In the genomic region with DNA sequence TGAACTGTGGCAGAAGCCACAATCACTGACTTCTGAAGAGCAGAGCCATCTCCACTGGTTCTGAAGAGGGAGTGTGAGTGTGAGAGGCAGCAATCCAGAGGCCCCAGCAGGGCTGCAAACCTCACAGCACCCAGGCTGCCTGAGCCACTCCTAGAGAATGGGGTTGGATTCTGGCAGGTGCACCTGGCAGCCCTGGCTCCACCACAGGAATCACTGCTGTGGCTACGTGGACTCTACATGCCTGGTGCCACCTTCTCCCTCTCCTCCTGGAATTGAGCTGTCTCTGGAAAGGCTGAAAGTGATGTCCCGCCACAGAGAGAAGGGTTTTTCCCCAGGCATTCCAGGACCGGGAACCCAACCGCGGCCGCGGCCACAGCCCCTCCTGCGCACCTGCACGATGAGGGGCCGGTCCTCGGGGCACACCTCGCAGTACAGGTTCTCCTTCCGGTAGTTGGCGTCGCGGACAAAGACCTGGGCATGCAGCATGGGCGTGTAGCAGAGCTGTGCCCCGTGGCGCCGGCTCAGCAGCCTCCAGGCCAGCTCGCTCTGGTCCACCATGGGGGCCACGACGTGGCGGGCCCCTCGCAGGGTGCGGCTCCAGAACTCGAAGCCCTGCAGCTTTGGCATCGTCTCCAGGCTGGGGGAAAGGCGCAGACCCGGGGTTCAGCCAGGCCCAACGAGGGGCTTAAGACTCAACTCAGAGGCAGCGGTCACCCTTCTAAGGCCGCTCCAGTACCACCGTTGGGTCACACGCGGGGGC, we compare ENCODE assay signal across 8 cellular contexts. TPM values are rescaled to one million over a fixed set of nuclear protein-coding genes. Genes with fewer than 3 reads are reported as not detected.
DNase-seq lines count a peak whose midpoint lies in the region; ATAC-seq and TF ChIP-seq lines count a peak whose summit lies in the region.

No MANE protein-coding gene starts in this region.

- intact Hi-C loops in dorsolateral prefrontal cortex (cut with DNase I) = loop anchor here in 1 of 2 donors (5.0 kb wide), 1 partner anchor 33 kb away; a partner anchor contains a TSS

- H3K9me3 ChIP-seq in DOHH2 (ENCODE audit: control insufficient read depth, insufficient read depth, low read length) = no peaks in the 10 kb centered on the region

- H4K20me1 ChIP-seq in DOHH2 (ENCODE audit: control insufficient read depth, insufficient read depth, low read depth, low read length) = peaks cover 6% of the 10 kb centered on the region; the same call in 1 of the 2 replicates

- no peaks in the 10 kb centered on the region for H3F3A ChIP-seq in DOHH2 (ENCODE audit: control insufficient read depth, insufficient read depth)

- H3K36me3 ChIP-seq in DOHH2 (ENCODE audit: control insufficient read depth, low read length) = peaks cover 54% of the 10 kb centered on the region

- H3K4me3 Mint-ChIP-seq in naive thymus-derived CD8-positive, alpha-beta T cell = peak overlapping the region; percentile 41 to 83 (median 66)

- H3K27me3 ChIP-seq in DOHH2 (ENCODE audit: control insufficient read depth, low read length) (no peaks in the 10 kb centered on the region), dorsolateral prefrontal cortex (no peaks in the 10 kb centered on the region)

- H3K79me2 ChIP-seq in DOHH2 (ENCODE audit: control insufficient read depth, low read length) = peaks cover 36% of the 10 kb centered on the region

- H3K36me3 Mint-ChIP-seq in naive thymus-derived CD8-positive, alpha-beta T cell = peaks cover 0 to 8% (median 1%) of the 10 kb centered on the region in 3 donors

- POLR2A ChIA-PET in naive thymus-derived CD8-positive, alpha-beta T cell (lab: Charles Lee) = interaction anchor here (1.1 to 4.5 kb wide), 10 partner anchors 8 to 231 kb away, joined by 3 to 38 read pairs (median 6); a partner anchor contains a TSS

- DNase-seq in NCI-H2196 (lab: John Stamatoyannopoulos, UW; ENCODE audit: unreplicated experiment) (peak; percentile 57), dorsolateral prefrontal cortex (no peak), NCI-H1092 (lab: John Stamatoyannopoulos, UW) (no peak), hippocampal formation (lab: John Stamatoyannopoulos, UW) (no peak), mucosa of gallbladder (ENCODE audit: low spot score) (no peak)
- no peak for DNase-seq in naive thymus-derived CD8-positive, alpha-beta T cell

- H3K4me3 ChIP-seq in DOHH2 (ENCODE audit: low read length) (peak overlapping the region; percentile 95), dorsolateral prefrontal cortex (peak overlapping the region; percentile 71 to 98 (median 87))

- peaks cover 20% of the 10 kb centered on the region for H3K4me1 ChIP-seq in DOHH2 (ENCODE audit: control insufficient read depth, low read length)

- H3K4me1 Mint-ChIP-seq in naive thymus-derived CD8-positive, alpha-beta T cell = peaks cover 0 to 29% (median 12%) of the 10 kb centered on the region in 4 donors

- no peaks in the 10 kb centered on the region for H3K9me2 ChIP-seq in DOHH2 (replicated peaks; ENCODE audit: control insufficient read depth, low read length)

- peak overlapping the region; percentile 75 for H3K4me2 ChIP-seq in DOHH2 (ENCODE audit: low read length)

- peak overlapping the region in 9 of 10 donors; percentile 37 to 87 (median 63) for H3K27ac Mint-ChIP-seq in naive thymus-derived CD8-positive, alpha-beta T cell

- TF ChIP-seq CTCF in DOHH2 (IDR thresholded peaks at IDR 0.05; ENCODE audit: low read depth, low read length, poor library complexity, severe bottlenecking) = no peak
- TF ChIP-seq CTCF in dorsolateral prefrontal cortex (IDR thresholded peaks at IDR 0.05 in 54 of 56, conservative IDR thresholded peaks at IDR 0.05 in 2 of 56; ENCODE audit: low read depth in 1 of 56, partially characterized antibody in 56 of 56) = no peak

- no peak for ATAC-seq in naive thymus-derived CD8-positive, alpha-beta T cell
- no peak for ATAC-seq in HG03442 (IDR thresholded peaks at IDR 0.05; ENCODE audit: unreplicated experiment)

- H3K27me3 Mint-ChIP-seq in naive thymus-derived CD8-positive, alpha-beta T cell = no peaks in the 10 kb centered on the region

- peak overlapping the region; percentile 13; the same call in 1 of the 2 replicates for H3K27ac ChIP-seq in DOHH2 (ENCODE audit: low read depth, low read length)
- peak overlapping the region in 33 of 59 donors; percentile 4 to 92 (median 77) for H3K27ac ChIP-seq in dorsolateral prefrontal cortex

- no peaks in the 10 kb centered on the region for H3K9me3 Mint-ChIP-seq in naive thymus-derived CD8-positive, alpha-beta T cell

RNA-seq across cellular contexts. Expression of a gene that starts 1.0 kb away (rescaled TPM):
- total RNA-seq in dorsolateral prefrontal cortex (10 to 100 TPM; 45.3 to 89.4 (median 63.0) TPM), mucosa of gallbladder (92.4 TPM)
- total RNA-seq in naive thymus-derived CD8-positive, alpha-beta T cell = 100 to 1,000 TPM; 142 to 151 TPM
- polyA plus RNA-seq in naive thymus-derived CD8-positive, alpha-beta T cell = 100 to 1,000 TPM in 1 of 3 donors, 10 to 100 TPM in 2; 68.6 to 167 (median 92.1) TPM

RNA-seq across cellular contexts. Expression of a gene that starts 12.9 kb away (rescaled TPM):
- total RNA-seq in dorsolateral prefrontal cortex (100 to 1,000 TPM in 61 of 120 experiments, 10 to 100 TPM in 59; 72.9 to 147 (median 100) TPM), mucosa of gallbladder (107 TPM)
- 10 to 100 TPM; 88.2 to 91.4 TPM for total RNA-seq in naive thymus-derived CD8-positive, alpha-beta T cell
- 100 to 1,000 TPM; 122 to 140 (median 126) TPM for polyA plus RNA-seq in naive thymus-derived CD8-positive, alpha-beta T cell

RNA-seq across cellular contexts. Expression of a gene that starts 13.0 kb away (rescaled TPM):
- 10 to 100 TPM; 22.3 to 73.4 (median 36.6) TPM for total RNA-seq in dorsolateral prefrontal cortex
- 10 to 100 TPM; 38.5 to 42.1 TPM for total RNA-seq in naive thymus-derived CD8-positive, alpha-beta T cell
- polyA plus RNA-seq in naive thymus-derived CD8-positive, alpha-beta T cell = 1 to 10 TPM; 2.2 to 8.5 (median 4.8) TPM
- 51.6 TPM for total RNA-seq in mucosa of gallbladder

RNA-seq across cellular contexts. Expression of a gene that starts 27.1 kb away (rescaled TPM):
- 100 to 1,000 TPM in 115 of 120 experiments, 10 to 100 TPM in 5; 80.1 to 213 (median 127) TPM for total RNA-seq in dorsolateral prefrontal cortex
- total RNA-seq in naive thymus-derived CD8-positive, alpha-beta T cell = 10 to 100 TPM; 72.5 to 81.0 TPM
- 100 to 1,000 TPM; 113 to 185 (median 127) TPM for polyA plus RNA-seq in naive thymus-derived CD8-positive, alpha-beta T cell
- 102 TPM for total RNA-seq in mucosa of gallbladder

RNA-seq across cellular contexts. Expression of a gene that starts 33.1 kb away (rescaled TPM):
- total RNA-seq in dorsolateral prefrontal cortex = 10 to 100 TPM in 119 of 120 experiments, 1 to 10 TPM in 1; 9.9 to 30.9 (median 21.2) TPM
- 1 to 10 TPM; 1.4 to 1.5 TPM for total RNA-seq in naive thymus-derived CD8-positive, alpha-beta T cell
- polyA plus RNA-seq in naive thymus-derived CD8-positive, alpha-beta T cell = not detected
- 8.9 TPM for total RNA-seq in mucosa of gallbladder
